Comparison of ENCODE assay signal across 8 cellular contexts in the genomic region with DNA sequence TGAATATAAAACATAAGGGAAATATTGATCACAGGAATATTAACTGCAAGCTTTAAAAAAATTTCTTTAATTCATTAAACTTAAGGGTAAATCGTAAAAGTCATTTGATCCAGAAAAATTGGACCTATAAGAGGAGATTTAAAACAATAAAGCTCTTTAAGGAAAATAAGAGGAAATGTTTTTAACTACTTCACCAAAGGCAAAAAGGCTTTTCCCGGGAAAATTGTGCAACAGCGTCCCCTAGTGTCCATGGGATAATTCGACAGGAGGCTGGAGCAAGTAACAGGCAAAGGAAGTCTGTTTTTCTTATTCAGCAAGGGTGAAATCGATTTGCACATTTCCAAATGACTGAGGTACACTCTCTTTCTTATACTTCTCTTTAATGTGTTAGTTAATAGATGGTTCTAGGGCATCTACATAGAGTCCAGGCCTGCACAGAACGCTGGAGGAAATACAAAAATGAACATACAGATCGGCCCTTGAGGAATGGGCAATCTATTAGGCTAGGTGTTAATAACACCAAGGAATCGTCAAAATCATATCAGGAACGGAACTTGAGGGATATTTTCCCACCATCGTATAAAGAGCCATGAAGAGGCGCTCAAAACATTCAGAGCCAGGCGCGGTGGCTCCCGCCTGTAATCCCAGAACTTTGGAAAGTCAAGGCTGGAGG.
DNase-seq lines count a peak whose midpoint lies in the region; ATAC-seq and TF ChIP-seq lines count a peak whose summit lies in the region.

No MANE protein-coding gene starts in this region.

- intact Hi-C loops in Calu3 (cut with micrococcal nuclease; ENCODE audit: unreplicated experiment) = loop anchor here (2.0 kb wide), 1 partner anchor 1057 kb away; no protein-coding TSS in a partner anchor

- H2BK5ac ChIP-seq in neuronal stem cell (ENCODE audit: low read length) = no peak overlapping the region

- no peaks in the 10 kb centered on the region for H3K9me3 ChIP-seq in neuronal stem cell (replicated peaks in 1 of 2; ENCODE audit: control insufficient read depth in 2 of 2, insufficient read depth in 1 of 2, low read depth in 1 of 2, low read length in 2 of 2)
- H3K9me3 ChIP-seq in effector memory CD4-positive, alpha-beta T cell (ENCODE audit: control insufficient read depth, low read length) = no peaks in the 10 kb centered on the region

- TF ChIP-seq CTCF in Calu3 (IDR thresholded peaks at IDR 0.05; ENCODE audit: unreplicated experiment) (no peak), epithelial cell of proximal tubule (conservative IDR thresholded peaks at IDR 0.05; ENCODE audit: low read depth, low read length) (peak; percentile 95)

- no peaks in the 10 kb centered on the region for H3K4me1 Mint-ChIP-seq in Calu3 (ENCODE audit: low read depth, unreplicated experiment)

- no peak overlapping the region for H3K27ac Mint-ChIP-seq in Calu3 (ENCODE audit: unreplicated experiment)

- no peak overlapping the region for H2AK5ac ChIP-seq in neuronal stem cell (ENCODE audit: low read depth, low read length)

- no peak overlapping the region for H4K8ac ChIP-seq in neuronal stem cell (ENCODE audit: low read depth, low read length)

- H3K9ac ChIP-seq in neuronal stem cell (ENCODE audit: low read depth, low read length, poor library complexity) = no peak overlapping the region

- no peaks in the 10 kb centered on the region for H3K4me1 ChIP-seq in neuronal stem cell (ENCODE audit: control insufficient read depth in 2 of 2, insufficient read depth in 1 of 2, low read depth in 1 of 2, low read length in 2 of 2)
- no peaks in the 10 kb centered on the region for H3K4me1 ChIP-seq in effector memory CD4-positive, alpha-beta T cell (ENCODE audit: control insufficient read depth, insufficient read depth, low read length, poor library complexity, severe bottlenecking)

- peaks cover 12% of the 10 kb centered on the region for H3K27me3 Mint-ChIP-seq in Calu3 (ENCODE audit: unreplicated experiment)

- H3K14ac ChIP-seq in neuronal stem cell (ENCODE audit: low read length) = no peak overlapping the region

- no peak overlapping the region for H2BK12ac ChIP-seq in neuronal stem cell (ENCODE audit: low read length)

- no peak overlapping the region for H3K27ac ChIP-seq in neuronal stem cell (replicated peaks; ENCODE audit: low read length)
- H3K27ac ChIP-seq in effector memory CD4-positive, alpha-beta T cell (ENCODE audit: insufficient read depth, low read length, poor library complexity, severe bottlenecking) = no peak overlapping the region

- no peak overlapping the region for H2BK15ac ChIP-seq in neuronal stem cell (ENCODE audit: low read length)

- H3K4me3 ChIP-seq in epithelial cell of proximal tubule (ENCODE audit: low read depth, low read length) = no peak overlapping the region
- H3K4me3 ChIP-seq in neuronal stem cell (ENCODE audit: low read length in 2 of 2) = no peak overlapping the region
- H3K4me3 ChIP-seq in effector memory CD4-positive, alpha-beta T cell (ENCODE audit: insufficient read depth, low read depth, low read length, poor library complexity, severe bottlenecking) = no peak overlapping the region

- CTCF ChIA-PET in Calu3 (lab: Charles Lee) = no interaction called here
- CTCF ChIA-PET in HEK293T (lab: Yijun Ruan, JAX) = interaction anchor here (0.5 to 0.6 kb wide), 2 partner anchors 16 to 658 kb away, joined by 3 read pairs; no protein-coding TSS in a partner anchor

- BruUV-seq in Calu3 (replicated peaks; lab: Mats Ljungman, UMichigan) = no TSS peak

- peak; percentile 46 for DNase-seq in Calu3
- peak; percentile 58 for DNase-seq in HEK293T (ENCODE audit: extremely low spot score)
- DNase-seq in RPMI7951 (ENCODE audit: low read depth) = peak; percentile 1
- no peak for DNase-seq in epithelial cell of proximal tubule (ENCODE audit: low read depth)
- peak; percentile 78 for DNase-seq in neuronal stem cell (ENCODE audit: low spot score)
- DNase-seq in central memory CD4-positive, alpha-beta T cell = no peak
- DNase-seq in effector memory CD4-positive, alpha-beta T cell = no peak

- no peaks in the 10 kb centered on the region for H3K79me1 ChIP-seq in neuronal stem cell (ENCODE audit: low read depth, low read length)

- H3K4me3 Mint-ChIP-seq in Calu3 (ENCODE audit: low read depth, unreplicated experiment) = no peak overlapping the region

- H3K9me3 Mint-ChIP-seq in Calu3 (ENCODE audit: low read depth, unreplicated experiment) = no peaks in the 10 kb centered on the region

- H4K91ac ChIP-seq in neuronal stem cell (ENCODE audit: low read depth, low read length, poor library complexity) = no peak overlapping the region

- H3K36me3 ChIP-seq in neuronal stem cell (replicated peaks in 1 of 2; ENCODE audit: control insufficient read depth in 2 of 2, insufficient read depth in 2 of 2, low read length in 2 of 2) = no peaks in the 10 kb centered on the region
- no peaks in the 10 kb centered on the region for H3K36me3 ChIP-seq in effector memory CD4-positive, alpha-beta T cell (ENCODE audit: control insufficient read depth, insufficient read depth, low read length)

- no peak for ATAC-seq in GM21423 (IDR thresholded peaks at IDR 0.05; ENCODE audit: unreplicated experiment)

- no peaks in the 10 kb centered on the region for H3K27me3 ChIP-seq in neuronal stem cell (ENCODE audit: control insufficient read depth in 3 of 3, insufficient read depth in 3 of 3, low read depth in 1 of 3, low read length in 3 of 3)
- no peaks in the 10 kb centered on the region for H3K27me3 ChIP-seq in effector memory CD4-positive, alpha-beta T cell (replicated peaks; ENCODE audit: control insufficient read depth, insufficient read depth, low read length, poor library complexity, severe bottlenecking)

- no peak overlapping the region for H3K4me2 ChIP-seq in neuronal stem cell (ENCODE audit: insufficient read depth, low read length, poor library complexity, severe bottlenecking)

- no peak overlapping the region for H2BK120ac ChIP-seq in neuronal stem cell (ENCODE audit: low read depth, low read length)

- no peak overlapping the region for H2AFZ ChIP-seq in neuronal stem cell (ENCODE audit: low read length)

- no peak overlapping the region for H3K18ac ChIP-seq in neuronal stem cell (ENCODE audit: low read length)

- no peak overlapping the region for H3K23ac ChIP-seq in neuronal stem cell (ENCODE audit: low read depth, low read length, poor library complexity)

- no CpG with 5 or more reads among the region's 14 CpGs for WGBS in neuronal stem cell (ENCODE audit: extremely low coverage in 2 of 2, insufficient read length in 2 of 2, insufficient replicate concordance in 1 of 2), 2 donors

- POLR2A ChIA-PET in HEK293T (lab: Yijun Ruan, JAX) = no interaction called here

- H3K4ac ChIP-seq in neuronal stem cell (ENCODE audit: low read length) = no peak overlapping the region

- H3K36me3 Mint-ChIP-seq in Calu3 (ENCODE audit: insufficient read depth, unreplicated experiment) = no peaks in the 10 kb centered on the region

TF ChIP-seq in HEK293T, 16 proteins besides CTCF, POLR2A, EP300 and RAD21:
- TF ChIP-seq SP1 (IDR thresholded peaks at IDR 0.05) = no peak
- no peak for TF ChIP-seq L3MBTL2 (conservative IDR thresholded peaks at IDR 0.05)
- TF ChIP-seq CTBP1 (IDR thresholded peaks at IDR 0.05; ENCODE audit: borderline replicate concordance) = no peak
- TF ChIP-seq ZNF384 (IDR thresholded peaks at IDR 0.05) = no peak
- no peak for TF ChIP-seq HDGF (IDR thresholded peaks at IDR 0.05; ENCODE audit: borderline replicate concordance)
- TF ChIP-seq, protein P1, sequence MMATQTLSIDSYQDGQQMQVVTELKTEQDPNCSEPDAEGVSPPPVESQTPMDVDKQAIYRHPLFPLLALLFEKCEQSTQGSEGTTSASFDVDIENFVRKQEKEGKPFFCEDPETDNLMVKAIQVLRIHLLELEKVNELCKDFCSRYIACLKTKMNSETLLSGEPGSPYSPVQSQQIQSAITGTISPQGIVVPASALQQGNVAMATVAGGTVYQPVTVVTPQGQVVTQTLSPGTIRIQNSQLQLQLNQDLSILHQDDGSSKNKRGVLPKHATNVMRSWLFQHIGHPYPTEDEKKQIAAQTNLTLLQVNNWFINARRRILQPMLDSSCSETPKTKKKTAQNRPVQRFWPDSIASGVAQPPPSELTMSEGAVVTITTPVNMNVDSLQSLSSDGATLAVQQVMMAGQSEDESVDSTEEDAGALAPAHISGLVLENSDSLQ (IDR thresholded peaks at IDR 0.05) = no peak
- no peak for TF ChIP-seq ARNT (IDR thresholded peaks at IDR 0.05)
- no peak for TF ChIP-seq FOXK2 (IDR thresholded peaks at IDR 0.05)
- no peak for TF ChIP-seq BHLHE40 (IDR thresholded peaks at IDR 0.05; ENCODE audit: borderline replicate concordance)
- TF ChIP-seq SUZ12 (IDR thresholded peaks at IDR 0.05) = no peak
- no peak for TF ChIP-seq NFRKB (IDR thresholded peaks at IDR 0.05)
- TF ChIP-seq TARDBP (IDR thresholded peaks at IDR 0.05) = no peak
- no peak for TF ChIP-seq FOXM1 (IDR thresholded peaks at IDR 0.05; ENCODE audit: borderline replicate concordance)
- no peak for TF ChIP-seq ELF4 (IDR thresholded peaks at IDR 0.05)
- no peak for TF ChIP-seq FOXA1 (IDR thresholded peaks at IDR 0.05)
- TF ChIP-seq LEF1 (IDR thresholded peaks at IDR 0.05; ENCODE audit: borderline replicate concordance) = no peak

Comparison
In these comparisons a context has a peak if more than half of its experiments do, and no peak if none do; other contexts are left out.
1. DNase-seq: peak in Calu3 (single experiment), HEK293T (single experiment), RPMI7951 (single experiment) and neuronal stem cell (single experiment); none in epithelial cell of proximal tubule (single experiment), central memory CD4-positive, alpha-beta T cell (single experiment) and effector memory CD4-positive, alpha-beta T cell (0 of 3).